In the genomic region with DNA sequence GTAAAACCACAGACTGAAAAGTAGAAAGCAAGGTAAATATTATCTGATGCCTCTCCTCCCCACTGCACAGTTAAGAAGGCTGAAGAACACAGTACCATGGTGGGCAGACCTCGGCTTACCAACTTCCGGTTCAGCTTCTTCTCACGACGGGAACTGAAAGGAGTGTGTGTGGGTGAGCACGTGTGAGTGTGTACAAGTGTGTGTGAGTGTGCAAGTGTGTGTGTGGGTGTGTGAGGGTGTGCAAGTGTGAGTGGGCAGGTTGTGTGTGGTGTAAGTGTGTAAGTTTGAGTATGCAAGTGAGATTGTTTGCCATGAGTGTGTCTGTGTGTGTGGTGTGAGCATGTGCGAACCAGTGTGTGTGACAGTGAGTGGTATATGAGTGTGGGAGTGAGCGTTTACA, we compare ENCODE assay signal across 1 cellular context.
TF ChIP-seq lines count a peak whose summit lies in the region.

No MANE protein-coding gene starts in this region.

TF ChIP-seq in SK-N-SH treated with all-trans-retinoic acid at 6 μM for 48 hours, 23 proteins besides CTCF, POLR2A, EP300 and RAD21 (continued from another document):
- TF ChIP-seq, protein P1, sequence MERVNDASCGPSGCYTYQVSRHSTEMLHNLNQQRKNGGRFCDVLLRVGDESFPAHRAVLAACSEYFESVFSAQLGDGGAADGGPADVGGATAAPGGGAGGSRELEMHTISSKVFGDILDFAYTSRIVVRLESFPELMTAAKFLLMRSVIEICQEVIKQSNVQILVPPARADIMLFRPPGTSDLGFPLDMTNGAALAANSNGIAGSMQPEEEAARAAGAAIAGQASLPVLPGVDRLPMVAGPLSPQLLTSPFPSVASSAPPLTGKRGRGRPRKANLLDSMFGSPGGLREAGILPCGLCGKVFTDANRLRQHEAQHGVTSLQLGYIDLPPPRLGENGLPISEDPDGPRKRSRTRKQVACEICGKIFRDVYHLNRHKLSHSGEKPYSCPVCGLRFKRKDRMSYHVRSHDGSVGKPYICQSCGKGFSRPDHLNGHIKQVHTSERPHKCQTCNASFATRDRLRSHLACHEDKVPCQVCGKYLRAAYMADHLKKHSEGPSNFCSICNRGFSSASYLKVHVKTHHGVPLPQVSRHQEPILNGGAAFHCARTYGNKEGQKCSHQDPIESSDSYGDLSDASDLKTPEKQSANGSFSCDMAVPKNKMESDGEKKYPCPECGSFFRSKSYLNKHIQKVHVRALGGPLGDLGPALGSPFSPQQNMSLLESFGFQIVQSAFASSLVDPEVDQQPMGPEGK (CRISPR knock-in tag; IDR thresholded peaks at IDR 0.05; ENCODE audit: borderline replicate concordance) = no peak
- TF ChIP-seq ISL1 (CRISPR knock-in tag; IDR thresholded peaks at IDR 0.05) = no peak
- TF ChIP-seq, protein P2, sequence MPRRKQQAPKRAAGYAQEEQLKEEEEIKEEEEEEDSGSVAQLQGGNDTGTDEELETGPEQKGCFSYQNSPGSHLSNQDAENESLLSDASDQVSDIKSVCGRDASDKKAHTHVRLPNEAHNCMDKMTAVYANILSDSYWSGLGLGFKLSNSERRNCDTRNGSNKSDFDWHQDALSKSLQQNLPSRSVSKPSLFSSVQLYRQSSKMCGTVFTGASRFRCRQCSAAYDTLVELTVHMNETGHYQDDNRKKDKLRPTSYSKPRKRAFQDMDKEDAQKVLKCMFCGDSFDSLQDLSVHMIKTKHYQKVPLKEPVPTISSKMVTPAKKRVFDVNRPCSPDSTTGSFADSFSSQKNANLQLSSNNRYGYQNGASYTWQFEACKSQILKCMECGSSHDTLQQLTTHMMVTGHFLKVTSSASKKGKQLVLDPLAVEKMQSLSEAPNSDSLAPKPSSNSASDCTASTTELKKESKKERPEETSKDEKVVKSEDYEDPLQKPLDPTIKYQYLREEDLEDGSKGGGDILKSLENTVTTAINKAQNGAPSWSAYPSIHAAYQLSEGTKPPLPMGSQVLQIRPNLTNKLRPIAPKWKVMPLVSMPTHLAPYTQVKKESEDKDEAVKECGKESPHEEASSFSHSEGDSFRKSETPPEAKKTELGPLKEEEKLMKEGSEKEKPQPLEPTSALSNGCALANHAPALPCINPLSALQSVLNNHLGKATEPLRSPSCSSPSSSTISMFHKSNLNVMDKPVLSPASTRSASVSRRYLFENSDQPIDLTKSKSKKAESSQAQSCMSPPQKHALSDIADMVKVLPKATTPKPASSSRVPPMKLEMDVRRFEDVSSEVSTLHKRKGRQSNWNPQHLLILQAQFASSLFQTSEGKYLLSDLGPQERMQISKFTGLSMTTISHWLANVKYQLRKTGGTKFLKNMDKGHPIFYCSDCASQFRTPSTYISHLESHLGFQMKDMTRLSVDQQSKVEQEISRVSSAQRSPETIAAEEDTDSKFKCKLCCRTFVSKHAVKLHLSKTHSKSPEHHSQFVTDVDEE (CRISPR knock-in tag; IDR thresholded peaks at IDR 0.05) = no peak
- TF ChIP-seq ARNTL (CRISPR knock-in tag; IDR thresholded peaks at IDR 0.05; ENCODE audit: borderline replicate concordance, low read depth) = no peak
- TF ChIP-seq ZNF70 (CRISPR knock-in tag; IDR thresholded peaks at IDR 0.05) = no peak
- no peak for TF ChIP-seq ZFP3 (CRISPR knock-in tag; IDR thresholded peaks at IDR 0.05)
- TF ChIP-seq ZFP30 (CRISPR knock-in tag; IDR thresholded peaks at IDR 0.05) = no peak
- no peak for TF ChIP-seq OSR1 (CRISPR knock-in tag; IDR thresholded peaks at IDR 0.05)
- no peak for TF ChIP-seq GLIS3 (CRISPR knock-in tag; IDR thresholded peaks at IDR 0.05)
- no peak for TF ChIP-seq CSDC2 (CRISPR knock-in tag; IDR thresholded peaks at IDR 0.05)
- TF ChIP-seq ZNF565 (CRISPR knock-in tag; conservative IDR thresholded peaks at IDR 0.05; ENCODE audit: low read depth) = no peak
- TF ChIP-seq, protein P3, sequence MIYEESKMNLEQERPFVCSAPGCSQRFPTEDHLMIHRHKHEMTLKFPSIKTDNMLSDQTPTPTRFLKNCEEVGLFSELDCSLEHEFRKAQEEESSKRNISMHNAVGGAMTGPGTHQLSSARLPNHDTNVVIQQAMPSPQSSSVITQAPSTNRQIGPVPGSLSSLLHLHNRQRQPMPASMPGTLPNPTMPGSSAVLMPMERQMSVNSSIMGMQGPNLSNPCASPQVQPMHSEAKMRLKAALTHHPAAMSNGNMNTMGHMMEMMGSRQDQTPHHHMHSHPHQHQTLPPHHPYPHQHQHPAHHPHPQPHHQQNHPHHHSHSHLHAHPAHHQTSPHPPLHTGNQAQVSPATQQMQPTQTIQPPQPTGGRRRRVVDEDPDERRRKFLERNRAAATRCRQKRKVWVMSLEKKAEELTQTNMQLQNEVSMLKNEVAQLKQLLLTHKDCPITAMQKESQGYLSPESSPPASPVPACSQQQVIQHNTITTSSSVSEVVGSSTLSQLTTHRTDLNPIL (CRISPR knock-in tag; IDR thresholded peaks at IDR 0.05; ENCODE audit: low read depth) = no peak
